24 cellular contexts compared by ENCODE assay signal in the genomic region with DNA sequence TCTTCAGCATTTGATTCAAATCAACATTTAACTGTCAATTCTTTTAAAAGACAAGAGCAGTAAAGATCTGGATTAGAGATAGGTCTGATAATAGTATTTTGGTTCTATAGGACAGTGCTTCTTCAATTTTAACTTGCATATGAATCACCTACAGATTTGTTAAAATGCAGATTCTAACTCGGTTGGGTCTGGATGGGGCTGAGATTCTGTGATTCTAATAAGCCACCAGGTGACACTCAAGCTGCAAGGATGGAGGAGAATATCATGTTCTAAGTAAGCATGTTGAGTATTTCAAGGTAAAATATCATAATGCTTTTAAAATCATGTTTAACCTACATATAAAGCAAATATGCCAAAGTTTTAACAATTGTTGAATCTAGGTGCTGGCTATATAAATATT. TPM values are rescaled to one million over a fixed set of nuclear protein-coding genes. Genes with fewer than 3 reads are reported as not detected.
DNase-seq lines count a peak whose midpoint lies in the region; ATAC-seq and TF ChIP-seq lines count a peak whose summit lies in the region.
"Had no signal": no experiment of that assay in that cellular context is flagged by ENCODE, and none has a peak within 500 bp of the region (broad histone marks: within the 10 kb centered on the region; RNA-seq: fewer than 3 reads in every experiment).

No MANE protein-coding gene starts in this region.

- H3K9me3 Mint-ChIP-seq in activated naive CD4-positive, alpha-beta T cell treated with anti-CD3 and anti-CD28 coated beads for 36 hours = no peaks in the 10 kb centered on the region
- H3K9me3 Mint-ChIP-seq in activated naive CD4-positive, alpha-beta T cell treated with anti-CD3 and anti-CD28 coated beads, Interleukin-2, amount 50 U/mL, for 72 hours = no peaks in the 10 kb centered on the region
- no peaks in the 10 kb centered on the region for H3K9me3 Mint-ChIP-seq in central memory CD8-positive, alpha-beta T cell
- H3K9me3 Mint-ChIP-seq: activated B cell treated with CpG ODN at 0.5 μM for 24 hours; activated CD8-positive, alpha-beta T cell treated with anti-CD3 and anti-CD28 coated beads for 36 hours; dendritic cell treated with granulocyte-macrophage colony-stimulating factor and Interleukin-4, amounts not matched to agents 40 ng/mL and 50 ng/mL, for 4 days; memory B cell; T-helper 2 cell treated with Interferon-gamma antibody and Interleukin-4, amounts not matched to agents 5 μg/mL and 100 μg/mL, for 36 hours had no signal

- peaks cover 7% of the 10 kb centered on the region for H3K4me1 Mint-ChIP-seq in activated naive CD4-positive, alpha-beta T cell treated with anti-CD3 and anti-CD28 coated beads for 36 hours (ENCODE audit: low read depth)
- peaks cover 8% of the 10 kb centered on the region for H3K4me1 Mint-ChIP-seq in central memory CD8-positive, alpha-beta T cell

- H3K27ac ChIP-seq in vagina = no peak overlapping the region
- H3K27ac ChIP-seq: breast epithelium, C4-2B, Peyer's patch had no signal

- intact Hi-C loops in activated naive CD4-positive, alpha-beta T cell treated with anti-CD3 and anti-CD28 coated beads for 36 hours (cut with micrococcal nuclease) = no loop called here
- intact Hi-C loops in vagina (cut with DNase I) = no loop called here

- CTCF ChIA-PET in activated naive CD4-positive, alpha-beta T cell treated with anti-CD3 and anti-CD28 coated beads for 36 hours (lab: Charles Lee) = interaction anchor here (0.7 to 2.9 kb wide), 4 partner anchors 9 to 135 kb away, joined by 3 to 10 read pairs (median 4); no protein-coding TSS in a partner anchor

- no peak for TF ChIP-seq CTCF in vagina (IDR thresholded peaks at IDR 0.05)
- no peak for TF ChIP-seq CTCF in foreskin fibroblast (IDR thresholded peaks at IDR 0.05; ENCODE audit: low read depth, low read length)

- no peaks in the 10 kb centered on the region for H3K4me1 ChIP-seq in vagina
- H3K4me1 ChIP-seq: breast epithelium had no signal

- no peak overlapping the region for H3K4me3 ChIP-seq in vagina
- no peak overlapping the region for H3K4me3 ChIP-seq in foreskin fibroblast (ENCODE audit: low read depth in 1 of 2, low read length in 2 of 2)
- H3K4me3 ChIP-seq: breast epithelium, Peyer's patch had no signal

- peaks cover 5% of the 10 kb centered on the region for H3K36me3 Mint-ChIP-seq in activated naive CD4-positive, alpha-beta T cell treated with anti-CD3 and anti-CD28 coated beads for 36 hours (ENCODE audit: low read depth)
- no peaks in the 10 kb centered on the region for H3K36me3 Mint-ChIP-seq in activated naive CD4-positive, alpha-beta T cell treated with anti-CD3 and anti-CD28 coated beads, Interleukin-2, amount 50 U/mL, for 72 hours
- peaks cover 30% of the 10 kb centered on the region for H3K36me3 Mint-ChIP-seq in central memory CD8-positive, alpha-beta T cell (ENCODE audit: insufficient read depth)

- DNase-seq in activated naive CD4-positive, alpha-beta T cell treated with anti-CD3 and anti-CD28 coated beads for 36 hours = peak; percentile 3
- no peak for DNase-seq in activated naive CD4-positive, alpha-beta T cell treated with anti-CD3 and anti-CD28 coated beads, Interleukin-2, amount 50 U/mL, for 72 hours (ENCODE audit: low spot score in 2 of 2)
- DNase-seq in NCI-H2171 treated with DMSO at 0.1 percent for 48 hours (lab: John Stamatoyannopoulos, UW) (peak; percentile 26), vagina (ENCODE audit: extremely low spot score in 2 of 2) (no peak), hypothalamus (lab: John Stamatoyannopoulos, UW) (no peak), SKM-1 (lab: John Stamatoyannopoulos, UW; ENCODE audit: unreplicated experiment) (no peak), foreskin fibroblast (no peak)
- DNase-seq in central memory CD8-positive, alpha-beta T cell (ENCODE audit: low spot score in 2 of 2) = no peak
- DNase-seq: ACHN; activated B cell treated with CpG ODN at 0.5 μM for 24 hours; activated CD8-positive, alpha-beta T cell treated with anti-CD3 and anti-CD28 coated beads for 36 hours; GDM1; KG1; NCI-H1694 treated with DMSO at 0.1 percent for 48 hours; NCI-H226; NCI-H774 had no signal

- no peaks in the 10 kb centered on the region for H3K9me3 ChIP-seq in vagina
- H3K9me3 ChIP-seq: breast epithelium, Peyer's patch had no signal

- no peaks in the 10 kb centered on the region for H3K36me3 ChIP-seq in vagina
- H3K36me3 ChIP-seq: breast epithelium, Peyer's patch had no signal

- H3K27me3 ChIP-seq in vagina = no peaks in the 10 kb centered on the region
- H3K27me3 ChIP-seq: breast epithelium, Peyer's patch had no signal

- no peak for ATAC-seq in activated naive CD4-positive, alpha-beta T cell treated with anti-CD3 and anti-CD28 coated beads, Interleukin-2, amount 50 U/mL, for 72 hours
- no peak for ATAC-seq in central memory CD8-positive, alpha-beta T cell (replicated peaks; ENCODE audit: extremely low read depth, poor library complexity, severe bottlenecking)
- ATAC-seq: activated CD8-positive, alpha-beta T cell treated with anti-CD3 and anti-CD28 coated beads for 36 hours; sciatic nerve had no signal

- H3K27me3 Mint-ChIP-seq in activated naive CD4-positive, alpha-beta T cell treated with anti-CD3 and anti-CD28 coated beads for 36 hours (ENCODE audit: low read depth) = no peaks in the 10 kb centered on the region
- no peaks in the 10 kb centered on the region for H3K27me3 Mint-ChIP-seq in central memory CD8-positive, alpha-beta T cell
- H3K27me3 Mint-ChIP-seq: activated B cell treated with CpG ODN at 0.5 μM for 24 hours; activated CD8-positive, alpha-beta T cell treated with anti-CD3 and anti-CD28 coated beads for 36 hours; memory B cell had no signal

- no peak overlapping the region for H3K27ac Mint-ChIP-seq in activated naive CD4-positive, alpha-beta T cell treated with anti-CD3 and anti-CD28 coated beads for 36 hours
- no peak overlapping the region for H3K27ac Mint-ChIP-seq in activated naive CD4-positive, alpha-beta T cell treated with anti-CD3 and anti-CD28 coated beads, Interleukin-2, amount 50 U/mL, for 72 hours
- H3K27ac Mint-ChIP-seq in central memory CD8-positive, alpha-beta T cell (ENCODE audit: low read depth) = peak overlapping the region; percentile 90
- H3K27ac Mint-ChIP-seq: activated B cell treated with CpG ODN at 0.5 μM for 24 hours; activated CD8-positive, alpha-beta T cell treated with anti-CD3 and anti-CD28 coated beads for 36 hours; dendritic cell treated with granulocyte-macrophage colony-stimulating factor and Interleukin-4, amounts not matched to agents 40 ng/mL and 50 ng/mL, for 4 days; memory B cell had no signal

- TF ChIP-seq POLR2A in vagina (IDR thresholded peaks at IDR 0.05) = no peak

- H3K4me3 Mint-ChIP-seq in activated naive CD4-positive, alpha-beta T cell treated with anti-CD3 and anti-CD28 coated beads for 36 hours = no peak overlapping the region
- no peak overlapping the region for H3K4me3 Mint-ChIP-seq in central memory CD8-positive, alpha-beta T cell
- H3K4me3 Mint-ChIP-seq: activated B cell treated with CpG ODN at 0.5 μM for 24 hours; activated CD8-positive, alpha-beta T cell treated with anti-CD3 and anti-CD28 coated beads for 36 hours; dendritic cell treated with granulocyte-macrophage colony-stimulating factor and Interleukin-4, amounts not matched to agents 40 ng/mL and 50 ng/mL, for 4 days; memory B cell; T-helper 2 cell treated with Interferon-gamma antibody and Interleukin-4, amounts not matched to agents 5 μg/mL and 100 μg/mL, for 36 hours had no signal

RNA-seq across cellular contexts. Expression of a gene that starts 15.8 kb away (rescaled TPM):
- total RNA-seq in activated naive CD4-positive, alpha-beta T cell treated with anti-CD3 and anti-CD28 coated beads for 36 hours = 10 to 100 TPM; 18.5 to 20.0 TPM
- 100 to 1,000 TPM in 1 of 2 donors, 10 to 100 TPM in 1; 19.2 to 123 TPM for total RNA-seq in activated naive CD4-positive, alpha-beta T cell treated with anti-CD3 and anti-CD28 coated beads, Interleukin-2, amount 50 U/mL, for 72 hours
- total RNA-seq in vagina = 7.1 TPM
- total RNA-seq: SK-MEL-5 had no signal

RNA-seq across cellular contexts. Expression of a gene that starts 32.1 kb away (rescaled TPM):
- total RNA-seq in activated naive CD4-positive, alpha-beta T cell treated with anti-CD3 and anti-CD28 coated beads for 36 hours = not detected
- total RNA-seq in activated naive CD4-positive, alpha-beta T cell treated with anti-CD3 and anti-CD28 coated beads, Interleukin-2, amount 50 U/mL, for 72 hours = not detected
- total RNA-seq in vagina = not detected
- total RNA-seq: activated B cell treated with CpG ODN at 0.5 μM for 24 hours; activated CD8-positive, alpha-beta T cell treated with anti-CD3 and anti-CD28 coated beads for 36 hours; SK-MEL-5 had no signal

RNA-seq across cellular contexts. Expression of a gene that starts 39.2 kb away (rescaled TPM):
- 10 to 100 TPM; 76.6 to 76.9 TPM for total RNA-seq in activated naive CD4-positive, alpha-beta T cell treated with anti-CD3 and anti-CD28 coated beads for 36 hours
- 100 to 1,000 TPM; 105 to 141 TPM for total RNA-seq in activated naive CD4-positive, alpha-beta T cell treated with anti-CD3 and anti-CD28 coated beads, Interleukin-2, amount 50 U/mL, for 72 hours
- total RNA-seq in vagina = 31.4 TPM

Comparison
In these comparisons a context has a peak if more than half of its experiments do, and no peak if none do; other contexts are left out.
1. DNase-seq: peak in activated naive CD4-positive, alpha-beta T cell treated with anti-CD3 and anti-CD28 coated beads for 36 hours (single experiment) and NCI-H2171 treated with DMSO at 0.1 percent for 48 hours (single experiment); none in activated naive CD4-positive, alpha-beta T cell treated with anti-CD3 and anti-CD28 coated beads, Interleukin-2, amount 50 U/mL, for 72 hours (0 of 2), central memory CD8-positive, alpha-beta T cell (0 of 2), vagina (0 of 2), hypothalamus (0 of 51), SKM-1 (single experiment) and foreskin fibroblast (0 of 2).